In genomic region chr2:122210898-122211605, GRCh38 we compare ENCODE assay signal across 1 cellular context.
TF ChIP-seq lines count a peak whose summit lies in the region.

No MANE protein-coding gene starts in this region.

TF ChIP-seq in K562, 482 proteins besides CTCF, POLR2A, EP300 and RAD21 (continued from another document):
- TF ChIP-seq CLOCK (CRISPR knock-in tag; IDR thresholded peaks at IDR 0.05; ENCODE audit: borderline replicate concordance) = no peak
- no peak for TF ChIP-seq BMI1 (IDR thresholded peaks at IDR 0.05; ENCODE audit: low read length)
- TF ChIP-seq MAFF (IDR thresholded peaks at IDR 0.05; ENCODE audit: low read length) = peak; percentile 87
- no peak for TF ChIP-seq U2AF2 (optimal IDR thresholded peaks at IDR 0.05; ENCODE audit: low read depth, low read length)
- TF ChIP-seq ZNF316 (IDR thresholded peaks at IDR 0.05) = peak; percentile 79
TF ChIP-seq in K562: peak in this region for 5.
